1 cellular context compared by ENCODE assay signal in genomic region chr3:115660646-115661442, GRCh38.
TF ChIP-seq lines count a peak whose summit lies in the region.

No MANE protein-coding gene starts in this region.

TF ChIP-seq in GM23338, 12 proteins besides CTCF, POLR2A, EP300 and RAD21 (continued from another document):
- TF ChIP-seq ZNF462 (CRISPR knock-in tag; IDR thresholded peaks at IDR 0.05) (no peak), ZNF114 (CRISPR knock-in tag; IDR thresholded peaks at IDR 0.05) (no peak), ETS1 (IDR thresholded peaks at IDR 0.05) (no peak), EZH2 (IDR thresholded peaks at IDR 0.05; ENCODE audit: low read depth, unreplicated experiment) (no peak), CREB1 (CRISPR knock-in tag; IDR thresholded peaks at IDR 0.05; ENCODE audit: low read depth) (no peak), EZH2phosphoT487 (IDR thresholded peaks at IDR 0.05; ENCODE audit: unreplicated experiment) (no peak), ZNF331 (CRISPR knock-in tag; IDR thresholded peaks at IDR 0.05; ENCODE audit: low read depth) (no peak)
